23 cellular contexts compared by ENCODE assay signal in the genomic region with DNA sequence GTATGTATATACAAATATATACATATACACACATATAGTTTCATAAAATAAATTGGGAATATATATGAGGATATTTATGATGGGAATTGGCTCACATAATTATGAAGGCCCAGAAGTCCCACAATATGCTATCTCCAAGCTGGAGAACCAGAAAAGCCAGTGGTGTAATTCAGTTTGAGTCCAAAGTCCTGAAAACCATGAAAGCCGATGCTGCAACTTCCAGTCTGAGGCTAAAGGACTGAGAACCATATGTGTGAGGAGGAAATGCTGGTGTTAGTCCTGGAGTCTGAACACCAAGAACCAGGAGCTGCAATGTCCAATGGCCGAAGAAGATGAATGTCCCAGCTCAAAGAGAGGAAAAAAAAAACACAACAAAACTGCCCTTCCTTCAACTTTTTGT.
DNase-seq lines count a peak whose midpoint lies in the region; ATAC-seq, FAIRE-seq and TF ChIP-seq lines count a peak whose summit lies in the region.
"Had no signal": no experiment of that assay in that cellular context is flagged by ENCODE, and none has a peak within 500 bp of the region (broad histone marks: within the 10 kb centered on the region; RNA-seq: fewer than 3 reads in every experiment).

No MANE protein-coding gene starts in this region.

- no peak overlapping the region for H3K4me3 Mint-ChIP-seq in Calu3 (ENCODE audit: low read depth, unreplicated experiment)
- H3K4me3 Mint-ChIP-seq: B cell; CD4-positive, CD25-positive, alpha-beta regulatory T cell; CD8-positive, alpha-beta memory T cell; HFFc6 had no signal

- H2AK5ac ChIP-seq in trophoblast cell (ENCODE audit: low read length) = no peak overlapping the region

- no peaks in the 10 kb centered on the region for H3K9me3 Mint-ChIP-seq in Calu3 (ENCODE audit: low read depth, unreplicated experiment)
- no peaks in the 10 kb centered on the region for H3K9me3 Mint-ChIP-seq in activated naive CD4-positive, alpha-beta T cell treated with anti-CD3 and anti-CD28 coated beads, Interleukin-2, amount 50 U/mL, for 72 hours
- H3K9me3 Mint-ChIP-seq: HFFc6 had no signal

- H3K27ac ChIP-seq in body of pancreas (no peak overlapping the region), HepG2 (ENCODE audit: extremely low read length, insufficient read depth, low read length) (no peak overlapping the region), trophoblast cell (ENCODE audit: low read depth, low read length) (no peak overlapping the region)

- no peaks in the 10 kb centered on the region for H4K20me1 ChIP-seq in HepG2 (ENCODE audit: insufficient read depth, low read length)

- no peak overlapping the region for H4K8ac ChIP-seq in trophoblast cell (ENCODE audit: low read depth, low read length)

- no peak for TF ChIP-seq POLR2A in body of pancreas (IDR thresholded peaks at IDR 0.05)
- no peak for TF ChIP-seq POLR2A in HepG2 (IDR thresholded peaks at IDR 0.05; ENCODE audit: insufficient read depth in 1 of 2, low read depth in 2 of 2, low read length in 2 of 2)

- no peak overlapping the region for H3K4ac ChIP-seq in trophoblast cell (ENCODE audit: low read depth, low read length)

- H2BK12ac ChIP-seq in trophoblast cell (ENCODE audit: low read length) = no peak overlapping the region

- ATAC-seq in body of pancreas (peak; percentile 18), HepG2 (peak; percentile 44; the same call in 2 of the 3 replicates), mucosa of descending colon (peak; percentile 62), HG03342 (IDR thresholded peaks at IDR 0.05; ENCODE audit: unreplicated experiment) (no peak)
- no peak for ATAC-seq in activated naive CD4-positive, alpha-beta T cell treated with anti-CD3 and anti-CD28 coated beads, Interleukin-2, amount 50 U/mL, for 72 hours
- ATAC-seq: HCT116, K562 had no signal

- H3K9ac ChIP-seq in HepG2 (ENCODE audit: insufficient read depth, low read depth, low read length) = no peak overlapping the region
- H3K9ac ChIP-seq in trophoblast cell (ENCODE audit: low read length) = no peak overlapping the region

- no peak overlapping the region for H3K14ac ChIP-seq in trophoblast cell (ENCODE audit: low read length)

- H3K9me3 ChIP-seq in body of pancreas (no peaks in the 10 kb centered on the region), HepG2 (ENCODE audit: low read length) (peaks cover 60% of the 10 kb centered on the region), mucosa of descending colon (no peaks in the 10 kb centered on the region), trophoblast cell (ENCODE audit: insufficient read depth, low read depth, low read length) (no peaks in the 10 kb centered on the region)

- H3K79me2 ChIP-seq in HepG2 (ENCODE audit: insufficient read depth, low read length) (no peaks in the 10 kb centered on the region), trophoblast cell (ENCODE audit: control insufficient read depth, insufficient read depth, low read length, poor library complexity) (no peaks in the 10 kb centered on the region)

- H3K79me1 ChIP-seq in trophoblast cell (ENCODE audit: low read length) = no peaks in the 10 kb centered on the region

- H3K27ac Mint-ChIP-seq in Calu3 (ENCODE audit: unreplicated experiment) = no peak overlapping the region
- no peak overlapping the region for H3K27ac Mint-ChIP-seq in activated naive CD4-positive, alpha-beta T cell treated with anti-CD3 and anti-CD28 coated beads, Interleukin-2, amount 50 U/mL, for 72 hours
- H3K27ac Mint-ChIP-seq: B cell; CD4-positive, CD25-positive, alpha-beta regulatory T cell; CD8-positive, alpha-beta memory T cell; HFFc6 had no signal

- no peak overlapping the region for H4K91ac ChIP-seq in trophoblast cell (ENCODE audit: low read depth, low read length)

- peak; percentile 6 for DNase-seq in Calu3
- no peak for DNase-seq in body of pancreas
- no peak for DNase-seq in HepG2 (ENCODE audit: low spot score)
- peak in 1 of 3 donors; percentile 28 for DNase-seq in mucosa of descending colon
- DNase-seq in SKM-1 treated with dmso at 0.1 percent for 144 hours (lab: John Stamatoyannopoulos, UW; ENCODE audit: unreplicated experiment) = no peak
- no peak for DNase-seq in trophoblast cell
- DNase-seq in activated naive CD4-positive, alpha-beta T cell treated with anti-CD3 and anti-CD28 coated beads, Interleukin-2, amount 50 U/mL, for 72 hours (ENCODE audit: low spot score in 2 of 2) = no peak
- DNase-seq: 8988T; C1 segment of cervical spinal cord; CD4-positive, CD25-positive, alpha-beta regulatory T cell; CD8-positive, alpha-beta memory T cell; COR-L47; DMS79 treated with DMSO at 0.1 percent for 48 hours; GF-D8; GOT3; H7; HFFc6; IMR-90 had no signal

- H3K4me3 ChIP-seq in body of pancreas (no peak overlapping the region), HepG2 (replicated peaks in 1 of 3; ENCODE audit: insufficient read depth in 1 of 3, low read depth in 2 of 3, low read length in 3 of 3) (no peak overlapping the region), mucosa of descending colon (no peak overlapping the region), trophoblast cell (ENCODE audit: low read depth, low read length) (no peak overlapping the region)
- H3K4me3 ChIP-seq: K562 had no signal

- H3K27me3 ChIP-seq in body of pancreas (no peaks in the 10 kb centered on the region), HepG2 (ENCODE audit: control insufficient read depth in 1 of 2, insufficient read depth in 2 of 2, low read length in 2 of 2) (no peaks in the 10 kb centered on the region), trophoblast cell (ENCODE audit: insufficient read depth, low read length) (no peaks in the 10 kb centered on the region)

- intact Hi-C loops in Calu3 (cut with micrococcal nuclease; ENCODE audit: unreplicated experiment) = loop anchor here (10.0 kb wide), 1 partner anchor 452 kb away; no protein-coding TSS in a partner anchor
- intact Hi-C loops in body of pancreas (cut with DNase I) = no loop called here
- intact Hi-C loops in HepG2 (cut with micrococcal nuclease; ENCODE audit: unreplicated experiment) = no loop called here
- intact Hi-C loops in mucosa of descending colon (cut with DNase I, micrococcal nuclease) = no loop called here

- no peak for TF ChIP-seq RAD21 in HepG2 (CRISPR knock-in tag; IDR thresholded peaks at IDR 0.05)

- H3K4me2 ChIP-seq in HepG2 (ENCODE audit: low read depth, low read length) = no peak overlapping the region
- H3K4me2 ChIP-seq in trophoblast cell (ENCODE audit: low read length) = no peak overlapping the region

- in situ Hi-C loops in HepG2 (cut with HindIII; ENCODE audit: extremely low pct_ligation_motif_present, low pct_unique_long_range_greater_than_20kb) = no loop called here

- POLR2A ChIA-PET in HepG2 (lab: Yijun Ruan, JAX) = no interaction called here

- TF ChIP-seq EP300 in HepG2 (IDR thresholded peaks at IDR 0.05; ENCODE audit: low read depth in 2 of 2, low read length in 2 of 2) (no peak), HepG2 (CRISPR knock-in tag; IDR thresholded peaks at IDR 0.05; ENCODE audit: borderline replicate concordance) (no peak)

- no peaks in the 10 kb centered on the region for H3K4me1 ChIP-seq in body of pancreas
- no peaks in the 10 kb centered on the region for H3K4me1 ChIP-seq in HepG2 (ENCODE audit: insufficient read depth, low read length)
- no peaks in the 10 kb centered on the region for H3K4me1 ChIP-seq in mucosa of descending colon (ENCODE audit: low read depth)
- no peaks in the 10 kb centered on the region for H3K4me1 ChIP-seq in trophoblast cell (ENCODE audit: control insufficient read depth in 1 of 2, insufficient read depth in 2 of 2, low read length in 2 of 2)

- no TSS peak for BruUV-seq in Calu3 (replicated peaks; lab: Mats Ljungman, UMichigan)
- no TSS peak for BruUV-seq in HepG2 (replicated peaks; lab: Mats Ljungman, UMichigan)

- H3K4me1 Mint-ChIP-seq in Calu3 (ENCODE audit: low read depth, unreplicated experiment) = peaks cover 7% of the 10 kb centered on the region
- H3K4me1 Mint-ChIP-seq: B cell; CD4-positive, CD25-positive, alpha-beta regulatory T cell; CD8-positive, alpha-beta memory T cell had no signal

- H2AFZ ChIP-seq in HepG2 (ENCODE audit: low read length) (no peak overlapping the region), trophoblast cell (ENCODE audit: insufficient read depth, low read length, poor library complexity) (no peak overlapping the region)

- CTCF ChIA-PET in Calu3 (lab: Charles Lee) (no interaction called here), HepG2 (lab: Yijun Ruan, JAX; ENCODE audit: low intra/inter-chr PET ratio, low total read pairs) (no interaction called here)

- no peaks in the 10 kb centered on the region for H3K27me3 Mint-ChIP-seq in Calu3 (ENCODE audit: unreplicated experiment)
- H3K27me3 Mint-ChIP-seq: B cell; CD4-positive, CD25-positive, alpha-beta regulatory T cell; CD8-positive, alpha-beta memory T cell had no signal

- H4K12ac ChIP-seq in trophoblast cell (ENCODE audit: low read depth, low read length) = no peak overlapping the region

- no peaks in the 10 kb centered on the region for H3K36me3 Mint-ChIP-seq in Calu3 (ENCODE audit: insufficient read depth, unreplicated experiment)
- no peaks in the 10 kb centered on the region for H3K36me3 Mint-ChIP-seq in activated naive CD4-positive, alpha-beta T cell treated with anti-CD3 and anti-CD28 coated beads, Interleukin-2, amount 50 U/mL, for 72 hours
- H3K36me3 Mint-ChIP-seq: CD4-positive, CD25-positive, alpha-beta regulatory T cell; CD8-positive, alpha-beta memory T cell had no signal

- TF ChIP-seq CTCF in Calu3 (IDR thresholded peaks at IDR 0.05; ENCODE audit: unreplicated experiment) (no peak), body of pancreas (IDR thresholded peaks at IDR 0.05) (no peak), HepG2 (CRISPR knock-in tag; IDR thresholded peaks at IDR 0.05) (no peak), mucosa of descending colon (IDR thresholded peaks at IDR 0.05) (no peak)

- no peak overlapping the region for H3K18ac ChIP-seq in trophoblast cell (ENCODE audit: low read length)

- WGBS in body of pancreas, 2 donors = 56 to 66% methylated on average over 2 of the region's 2 CpGs
- 5% methylated on average over 2 of the region's 2 CpGs for WGBS in HepG2 (ENCODE audit: low lambda C conversion rate)
- WGBS in trophoblast cell (ENCODE audit: extremely low coverage, insufficient coverage, insufficient read length) = no CpG with 5 or more reads among the region's 2 CpGs

- H3K23ac ChIP-seq in trophoblast cell (ENCODE audit: low read length) = no peak overlapping the region

- no peaks in the 10 kb centered on the region for H3K36me3 ChIP-seq in body of pancreas (replicated peaks in 1 of 2; ENCODE audit: insufficient read depth in 1 of 2, low read depth in 2 of 2)
- no peaks in the 10 kb centered on the region for H3K36me3 ChIP-seq in HepG2 (replicated peaks in 1 of 2; ENCODE audit: control insufficient read depth in 1 of 2, insufficient read depth in 2 of 2, low read length in 2 of 2)
- no peaks in the 10 kb centered on the region for H3K36me3 ChIP-seq in mucosa of descending colon (ENCODE audit: low read depth)
- H3K36me3 ChIP-seq in trophoblast cell (ENCODE audit: control insufficient read depth in 1 of 2, insufficient read depth in 2 of 2, low read length in 2 of 2) = no peaks in the 10 kb centered on the region

- H2BK120ac ChIP-seq in trophoblast cell (ENCODE audit: insufficient read depth, low read length, poor library complexity) = no peak overlapping the region

- no peak for FAIRE-seq in HepG2 (lab: Jason Lieb, UNC)
- FAIRE-seq: D721Med, K562 had no signal

- H2BK5ac ChIP-seq in trophoblast cell (ENCODE audit: low read depth, low read length, poor library complexity) = no peak overlapping the region

Comparison
In these comparisons a context has a peak if more than half of its experiments do, and no peak if none do; other contexts are left out.
1. ATAC-seq: peak in body of pancreas (single experiment), HepG2 (single experiment) and mucosa of descending colon (single experiment); none in activated naive CD4-positive, alpha-beta T cell treated with anti-CD3 and anti-CD28 coated beads, Interleukin-2, amount 50 U/mL, for 72 hours (0 of 2) and HG03342 (single experiment).